Comparison of ENCODE assay signal across 1 cellular context in genomic region chr1:6116137-6116536, GRCh38.
TF ChIP-seq lines count a peak whose summit lies in the region.

No MANE protein-coding gene starts in this region.

TF ChIP-seq in endothelial cell of umbilical vein, 7 proteins besides CTCF, POLR2A, EP300 and RAD21:
- TF ChIP-seq GATA2 (IDR thresholded peaks at IDR 0.05; ENCODE audit: insufficient read depth, insufficient read length, low read depth, low read length), result no peak
- no peak for TF ChIP-seq MYC (IDR thresholded peaks at IDR 0.05; ENCODE audit: low read depth, low read length)
- no peak for TF ChIP-seq JUN (IDR thresholded peaks at IDR 0.05; ENCODE audit: borderline replicate concordance, insufficient read depth, insufficient read length, low read depth)
- no peak for TF ChIP-seq FOS (IDR thresholded peaks at IDR 0.05; ENCODE audit: borderline replicate concordance, insufficient read depth, low read length)
- no peak for TF ChIP-seq EZH2 (IDR thresholded peaks at IDR 0.05; ENCODE audit: borderline replicate concordance, low read depth, low read length, severe bottlenecking)
- TF ChIP-seq, protein P1, sequence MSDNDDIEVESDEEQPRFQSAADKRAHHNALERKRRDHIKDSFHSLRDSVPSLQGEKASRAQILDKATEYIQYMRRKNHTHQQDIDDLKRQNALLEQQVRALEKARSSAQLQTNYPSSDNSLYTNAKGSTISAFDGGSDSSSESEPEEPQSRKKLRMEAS (IDR thresholded peaks at IDR 0.05; ENCODE audit: insufficient read depth, insufficient read length), result no peak
- TF ChIP-seq POLR2AphosphoS5 (IDR thresholded peaks at IDR 0.05; ENCODE audit: insufficient read depth, low read depth, low read length), result no peak
